Comparison of ENCODE assay signal across 1 cellular context in the genomic region with DNA sequence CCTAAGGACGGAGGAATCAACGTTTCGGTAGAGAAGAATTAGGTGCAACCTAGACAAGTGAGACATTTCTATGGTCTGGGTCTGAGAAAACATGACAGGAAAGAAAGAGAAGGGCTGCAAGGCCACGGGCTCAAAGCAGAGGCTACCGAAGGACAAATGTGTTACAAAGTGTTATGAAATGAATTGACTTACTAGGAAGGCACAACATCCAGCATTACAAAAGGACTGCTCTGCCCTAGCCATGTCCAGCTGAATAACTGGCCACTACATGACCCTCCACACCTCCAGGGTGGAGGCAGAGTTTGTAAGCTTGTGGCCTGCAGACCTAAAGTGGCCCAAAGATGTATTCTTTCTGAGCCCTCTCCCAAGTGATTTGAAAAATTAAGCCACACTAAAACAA.
TF ChIP-seq lines count a peak whose summit lies in the region.

No MANE protein-coding gene starts in this region.

TF ChIP-seq in GM23338, 12 proteins besides CTCF, POLR2A, EP300 and RAD21 (continued from another document):
- TF ChIP-seq REST (IDR thresholded peaks at IDR 0.05; ENCODE audit: unreplicated experiment) (no peak), CREB1 (CRISPR knock-in tag; IDR thresholded peaks at IDR 0.05; ENCODE audit: low read depth) (no peak), EZH2 (IDR thresholded peaks at IDR 0.05; ENCODE audit: low read depth, unreplicated experiment) (no peak), ZNF331 (CRISPR knock-in tag; IDR thresholded peaks at IDR 0.05; ENCODE audit: low read depth) (no peak), JUNB (IDR thresholded peaks at IDR 0.05; ENCODE audit: unreplicated experiment) (no peak), STAT1 (IDR thresholded peaks at IDR 0.05; ENCODE audit: unreplicated experiment) (no peak), ETS1 (IDR thresholded peaks at IDR 0.05) (no peak), ZNF114 (CRISPR knock-in tag; IDR thresholded peaks at IDR 0.05) (no peak)
TF ChIP-seq in GM23338: peak in this region for 0.
